ENCODE assay signal across 2 cellular contexts in the genomic region with DNA sequence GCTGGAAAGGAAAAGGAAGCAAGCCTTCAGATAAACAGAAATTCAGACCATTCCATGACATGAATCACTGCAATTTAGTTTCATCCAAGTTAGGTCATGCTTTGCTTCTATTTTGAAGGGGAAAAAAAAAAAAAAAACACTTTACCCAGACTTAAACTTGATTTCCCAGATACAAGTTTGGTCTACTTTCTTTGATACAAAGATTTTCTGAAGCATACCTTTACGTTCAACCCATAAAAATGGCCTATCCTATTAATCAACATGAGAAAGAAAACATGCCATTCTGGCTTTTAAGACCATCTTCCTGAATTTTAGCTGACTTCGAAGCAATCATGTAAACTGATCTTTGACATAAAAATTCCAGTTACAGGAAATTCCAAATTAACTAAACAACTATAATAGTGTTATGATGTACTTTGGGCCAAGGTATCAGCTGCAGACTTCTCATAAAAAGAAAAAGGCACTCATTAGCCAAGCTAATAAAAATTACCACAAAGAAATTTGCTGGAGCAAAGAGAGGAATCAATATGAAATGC.
TF ChIP-seq lines count a peak whose summit lies in the region.

No MANE protein-coding gene starts in this region.

TF ChIP-seq in GM23338, 12 proteins besides CTCF, POLR2A, EP300 and RAD21 (continued from another document):
- TF ChIP-seq, protein P1, sequence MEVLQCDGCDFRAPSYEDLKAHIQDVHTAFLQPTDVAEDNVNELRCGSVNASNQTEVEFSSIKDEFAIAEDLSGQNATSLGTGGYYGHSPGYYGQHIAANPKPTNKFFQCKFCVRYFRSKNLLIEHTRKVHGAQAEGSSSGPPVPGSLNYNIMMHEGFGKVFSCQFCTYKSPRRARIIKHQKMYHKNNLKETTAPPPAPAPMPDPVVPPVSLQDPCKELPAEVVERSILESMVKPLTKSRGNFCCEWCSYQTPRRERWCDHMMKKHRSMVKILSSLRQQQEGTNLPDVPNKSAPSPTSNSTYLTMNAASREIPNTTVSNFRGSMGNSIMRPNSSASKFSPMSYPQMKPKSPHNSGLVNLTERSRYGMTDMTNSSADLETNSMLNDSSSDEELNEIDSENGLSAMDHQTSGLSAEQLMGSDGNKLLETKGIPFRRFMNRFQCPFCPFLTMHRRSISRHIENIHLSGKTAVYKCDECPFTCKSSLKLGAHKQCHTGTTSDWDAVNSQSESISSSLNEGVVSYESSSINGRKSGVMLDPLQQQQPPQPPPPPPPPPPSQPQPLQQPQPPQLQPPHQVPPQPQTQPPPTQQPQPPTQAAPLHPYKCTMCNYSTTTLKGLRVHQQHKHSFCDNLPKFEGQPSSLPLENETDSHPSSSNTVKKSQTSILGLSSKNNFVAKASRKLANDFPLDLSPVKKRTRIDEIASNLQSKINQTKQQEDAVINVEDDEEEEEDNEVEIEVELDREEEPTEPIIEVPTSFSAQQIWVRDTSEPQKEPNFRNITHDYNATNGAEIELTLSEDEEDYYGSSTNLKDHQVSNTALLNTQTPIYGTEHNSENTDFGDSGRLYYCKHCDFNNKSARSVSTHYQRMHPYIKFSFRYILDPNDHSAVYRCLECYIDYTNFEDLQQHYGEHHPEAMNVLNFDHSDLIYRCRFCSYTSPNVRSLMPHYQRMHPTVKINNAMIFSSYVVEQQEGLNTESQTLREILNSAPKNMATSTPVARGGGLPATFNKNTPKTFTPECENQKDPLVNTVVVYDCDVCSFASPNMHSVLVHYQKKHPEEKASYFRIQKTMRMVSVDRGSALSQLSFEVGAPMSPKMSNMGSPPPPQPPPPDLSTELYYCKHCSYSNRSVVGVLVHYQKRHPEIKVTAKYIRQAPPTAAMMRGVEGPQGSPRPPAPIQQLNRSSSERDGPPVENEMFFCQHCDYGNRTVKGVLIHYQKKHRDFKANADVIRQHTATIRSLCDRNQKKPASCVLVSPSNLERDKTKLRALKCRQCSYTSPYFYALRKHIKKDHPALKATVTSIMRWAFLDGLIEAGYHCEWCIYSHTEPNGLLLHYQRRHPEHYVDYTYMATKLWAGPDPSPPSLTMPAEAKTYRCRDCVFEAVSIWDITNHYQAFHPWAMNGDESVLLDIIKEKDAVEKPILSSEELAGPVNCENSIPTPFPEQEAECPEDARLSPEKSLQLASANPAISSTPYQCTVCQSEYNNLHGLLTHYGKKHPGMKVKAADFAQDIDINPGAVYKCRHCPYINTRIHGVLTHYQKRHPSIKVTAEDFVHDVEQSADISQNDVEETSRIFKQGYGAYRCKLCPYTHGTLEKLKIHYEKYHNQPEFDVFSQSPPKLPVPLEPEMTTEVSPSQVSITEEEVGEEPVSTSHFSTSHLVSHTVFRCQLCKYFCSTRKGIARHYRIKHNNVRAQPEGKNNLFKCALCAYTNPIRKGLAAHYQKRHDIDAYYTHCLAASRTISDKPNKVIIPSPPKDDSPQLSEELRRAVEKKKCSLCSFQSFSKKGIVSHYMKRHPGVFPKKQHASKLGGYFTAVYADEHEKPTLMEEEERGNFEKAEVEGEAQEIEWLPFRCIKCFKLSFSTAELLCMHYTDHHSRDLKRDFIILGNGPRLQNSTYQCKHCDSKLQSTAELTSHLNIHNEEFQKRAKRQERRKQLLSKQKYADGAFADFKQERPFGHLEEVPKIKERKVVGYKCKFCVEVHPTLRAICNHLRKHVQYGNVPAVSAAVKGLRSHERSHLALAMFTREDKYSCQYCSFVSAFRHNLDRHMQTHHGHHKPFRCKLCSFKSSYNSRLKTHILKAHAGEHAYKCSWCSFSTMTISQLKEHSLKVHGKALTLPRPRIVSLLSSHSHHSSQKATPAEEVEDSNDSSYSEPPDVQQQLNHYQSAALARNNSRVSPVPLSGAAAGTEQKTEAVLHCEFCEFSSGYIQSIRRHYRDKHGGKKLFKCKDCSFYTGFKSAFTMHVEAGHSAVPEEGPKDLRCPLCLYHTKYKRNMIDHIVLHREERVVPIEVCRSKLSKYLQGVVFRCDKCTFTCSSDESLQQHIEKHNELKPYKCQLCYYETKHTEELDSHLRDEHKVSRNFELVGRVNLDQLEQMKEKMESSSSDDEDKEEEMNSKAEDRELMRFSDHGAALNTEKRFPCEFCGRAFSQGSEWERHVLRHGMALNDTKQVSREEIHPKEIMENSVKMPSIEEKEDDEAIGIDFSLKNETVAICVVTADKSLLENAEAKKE (CRISPR knock-in tag; IDR thresholded peaks at IDR 0.05) = no peak
- TF ChIP-seq EZH2phosphoT487 (IDR thresholded peaks at IDR 0.05; ENCODE audit: unreplicated experiment) (no peak), STAT1 (IDR thresholded peaks at IDR 0.05; ENCODE audit: unreplicated experiment) (no peak), ZNF331 (CRISPR knock-in tag; IDR thresholded peaks at IDR 0.05; ENCODE audit: low read depth) (no peak), JUNB (IDR thresholded peaks at IDR 0.05; ENCODE audit: unreplicated experiment) (no peak)
- TF ChIP-seq, protein P2, sequence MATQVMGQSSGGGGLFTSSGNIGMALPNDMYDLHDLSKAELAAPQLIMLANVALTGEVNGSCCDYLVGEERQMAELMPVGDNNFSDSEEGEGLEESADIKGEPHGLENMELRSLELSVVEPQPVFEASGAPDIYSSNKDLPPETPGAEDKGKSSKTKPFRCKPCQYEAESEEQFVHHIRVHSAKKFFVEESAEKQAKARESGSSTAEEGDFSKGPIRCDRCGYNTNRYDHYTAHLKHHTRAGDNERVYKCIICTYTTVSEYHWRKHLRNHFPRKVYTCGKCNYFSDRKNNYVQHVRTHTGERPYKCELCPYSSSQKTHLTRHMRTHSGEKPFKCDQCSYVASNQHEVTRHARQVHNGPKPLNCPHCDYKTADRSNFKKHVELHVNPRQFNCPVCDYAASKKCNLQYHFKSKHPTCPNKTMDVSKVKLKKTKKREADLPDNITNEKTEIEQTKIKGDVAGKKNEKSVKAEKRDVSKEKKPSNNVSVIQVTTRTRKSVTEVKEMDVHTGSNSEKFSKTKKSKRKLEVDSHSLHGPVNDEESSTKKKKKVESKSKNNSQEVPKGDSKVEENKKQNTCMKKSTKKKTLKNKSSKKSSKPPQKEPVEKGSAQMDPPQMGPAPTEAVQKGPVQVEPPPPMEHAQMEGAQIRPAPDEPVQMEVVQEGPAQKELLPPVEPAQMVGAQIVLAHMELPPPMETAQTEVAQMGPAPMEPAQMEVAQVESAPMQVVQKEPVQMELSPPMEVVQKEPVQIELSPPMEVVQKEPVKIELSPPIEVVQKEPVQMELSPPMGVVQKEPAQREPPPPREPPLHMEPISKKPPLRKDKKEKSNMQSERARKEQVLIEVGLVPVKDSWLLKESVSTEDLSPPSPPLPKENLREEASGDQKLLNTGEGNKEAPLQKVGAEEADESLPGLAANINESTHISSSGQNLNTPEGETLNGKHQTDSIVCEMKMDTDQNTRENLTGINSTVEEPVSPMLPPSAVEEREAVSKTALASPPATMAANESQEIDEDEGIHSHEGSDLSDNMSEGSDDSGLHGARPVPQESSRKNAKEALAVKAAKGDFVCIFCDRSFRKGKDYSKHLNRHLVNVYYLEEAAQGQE (IDR thresholded peaks at IDR 0.05; ENCODE audit: unreplicated experiment) = no peak

TF ChIP-seq in WTC11, 78 proteins besides CTCF, POLR2A, EP300 and RAD21 (continued from another document):
- TF ChIP-seq, protein P3, sequence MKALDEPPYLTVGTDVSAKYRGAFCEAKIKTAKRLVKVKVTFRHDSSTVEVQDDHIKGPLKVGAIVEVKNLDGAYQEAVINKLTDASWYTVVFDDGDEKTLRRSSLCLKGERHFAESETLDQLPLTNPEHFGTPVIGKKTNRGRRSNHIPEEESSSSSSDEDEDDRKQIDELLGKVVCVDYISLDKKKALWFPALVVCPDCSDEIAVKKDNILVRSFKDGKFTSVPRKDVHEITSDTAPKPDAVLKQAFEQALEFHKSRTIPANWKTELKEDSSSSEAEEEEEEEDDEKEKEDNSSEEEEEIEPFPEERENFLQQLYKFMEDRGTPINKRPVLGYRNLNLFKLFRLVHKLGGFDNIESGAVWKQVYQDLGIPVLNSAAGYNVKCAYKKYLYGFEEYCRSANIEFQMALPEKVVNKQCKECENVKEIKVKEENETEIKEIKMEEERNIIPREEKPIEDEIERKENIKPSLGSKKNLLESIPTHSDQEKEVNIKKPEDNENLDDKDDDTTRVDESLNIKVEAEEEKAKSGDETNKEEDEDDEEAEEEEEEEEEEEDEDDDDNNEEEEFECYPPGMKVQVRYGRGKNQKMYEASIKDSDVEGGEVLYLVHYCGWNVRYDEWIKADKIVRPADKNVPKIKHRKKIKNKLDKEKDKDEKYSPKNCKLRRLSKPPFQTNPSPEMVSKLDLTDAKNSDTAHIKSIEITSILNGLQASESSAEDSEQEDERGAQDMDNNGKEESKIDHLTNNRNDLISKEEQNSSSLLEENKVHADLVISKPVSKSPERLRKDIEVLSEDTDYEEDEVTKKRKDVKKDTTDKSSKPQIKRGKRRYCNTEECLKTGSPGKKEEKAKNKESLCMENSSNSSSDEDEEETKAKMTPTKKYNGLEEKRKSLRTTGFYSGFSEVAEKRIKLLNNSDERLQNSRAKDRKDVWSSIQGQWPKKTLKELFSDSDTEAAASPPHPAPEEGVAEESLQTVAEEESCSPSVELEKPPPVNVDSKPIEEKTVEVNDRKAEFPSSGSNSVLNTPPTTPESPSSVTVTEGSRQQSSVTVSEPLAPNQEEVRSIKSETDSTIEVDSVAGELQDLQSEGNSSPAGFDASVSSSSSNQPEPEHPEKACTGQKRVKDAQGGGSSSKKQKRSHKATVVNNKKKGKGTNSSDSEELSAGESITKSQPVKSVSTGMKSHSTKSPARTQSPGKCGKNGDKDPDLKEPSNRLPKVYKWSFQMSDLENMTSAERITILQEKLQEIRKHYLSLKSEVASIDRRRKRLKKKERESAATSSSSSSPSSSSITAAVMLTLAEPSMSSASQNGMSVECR (CRISPR knock-in tag; IDR thresholded peaks at IDR 0.05; ENCODE audit: borderline replicate concordance) = no peak
- TF ChIP-seq RELA (CRISPR knock-in tag; IDR thresholded peaks at IDR 0.05; ENCODE audit: borderline replicate concordance) (no peak), ZNF263 (CRISPR knock-in tag; IDR thresholded peaks at IDR 0.05; ENCODE audit: low read depth) (no peak), NFYB (CRISPR knock-in tag; conservative IDR thresholded peaks at IDR 0.05; ENCODE audit: low read depth) (no peak), SMAD3 (CRISPR knock-in tag; IDR thresholded peaks at IDR 0.05; ENCODE audit: borderline replicate concordance) (no peak), ZNF671 (CRISPR knock-in tag; IDR thresholded peaks at IDR 0.05) (no peak)
- TF ChIP-seq, protein P4, sequence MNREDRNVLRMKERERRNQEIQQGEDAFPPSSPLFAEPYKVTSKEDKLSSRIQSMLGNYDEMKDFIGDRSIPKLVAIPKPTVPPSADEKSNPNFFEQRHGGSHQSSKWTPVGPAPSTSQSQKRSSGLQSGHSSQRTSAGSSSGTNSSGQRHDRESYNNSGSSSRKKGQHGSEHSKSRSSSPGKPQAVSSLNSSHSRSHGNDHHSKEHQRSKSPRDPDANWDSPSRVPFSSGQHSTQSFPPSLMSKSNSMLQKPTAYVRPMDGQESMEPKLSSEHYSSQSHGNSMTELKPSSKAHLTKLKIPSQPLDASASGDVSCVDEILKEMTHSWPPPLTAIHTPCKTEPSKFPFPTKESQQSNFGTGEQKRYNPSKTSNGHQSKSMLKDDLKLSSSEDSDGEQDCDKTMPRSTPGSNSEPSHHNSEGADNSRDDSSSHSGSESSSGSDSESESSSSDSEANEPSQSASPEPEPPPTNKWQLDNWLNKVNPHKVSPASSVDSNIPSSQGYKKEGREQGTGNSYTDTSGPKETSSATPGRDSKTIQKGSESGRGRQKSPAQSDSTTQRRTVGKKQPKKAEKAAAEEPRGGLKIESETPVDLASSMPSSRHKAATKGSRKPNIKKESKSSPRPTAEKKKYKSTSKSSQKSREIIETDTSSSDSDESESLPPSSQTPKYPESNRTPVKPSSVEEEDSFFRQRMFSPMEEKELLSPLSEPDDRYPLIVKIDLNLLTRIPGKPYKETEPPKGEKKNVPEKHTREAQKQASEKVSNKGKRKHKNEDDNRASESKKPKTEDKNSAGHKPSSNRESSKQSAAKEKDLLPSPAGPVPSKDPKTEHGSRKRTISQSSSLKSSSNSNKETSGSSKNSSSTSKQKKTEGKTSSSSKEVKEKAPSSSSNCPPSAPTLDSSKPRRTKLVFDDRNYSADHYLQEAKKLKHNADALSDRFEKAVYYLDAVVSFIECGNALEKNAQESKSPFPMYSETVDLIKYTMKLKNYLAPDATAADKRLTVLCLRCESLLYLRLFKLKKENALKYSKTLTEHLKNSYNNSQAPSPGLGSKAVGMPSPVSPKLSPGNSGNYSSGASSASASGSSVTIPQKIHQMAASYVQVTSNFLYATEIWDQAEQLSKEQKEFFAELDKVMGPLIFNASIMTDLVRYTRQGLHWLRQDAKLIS (CRISPR knock-in tag; IDR thresholded peaks at IDR 0.05; ENCODE audit: borderline replicate concordance) = no peak
- TF ChIP-seq, protein P5, sequence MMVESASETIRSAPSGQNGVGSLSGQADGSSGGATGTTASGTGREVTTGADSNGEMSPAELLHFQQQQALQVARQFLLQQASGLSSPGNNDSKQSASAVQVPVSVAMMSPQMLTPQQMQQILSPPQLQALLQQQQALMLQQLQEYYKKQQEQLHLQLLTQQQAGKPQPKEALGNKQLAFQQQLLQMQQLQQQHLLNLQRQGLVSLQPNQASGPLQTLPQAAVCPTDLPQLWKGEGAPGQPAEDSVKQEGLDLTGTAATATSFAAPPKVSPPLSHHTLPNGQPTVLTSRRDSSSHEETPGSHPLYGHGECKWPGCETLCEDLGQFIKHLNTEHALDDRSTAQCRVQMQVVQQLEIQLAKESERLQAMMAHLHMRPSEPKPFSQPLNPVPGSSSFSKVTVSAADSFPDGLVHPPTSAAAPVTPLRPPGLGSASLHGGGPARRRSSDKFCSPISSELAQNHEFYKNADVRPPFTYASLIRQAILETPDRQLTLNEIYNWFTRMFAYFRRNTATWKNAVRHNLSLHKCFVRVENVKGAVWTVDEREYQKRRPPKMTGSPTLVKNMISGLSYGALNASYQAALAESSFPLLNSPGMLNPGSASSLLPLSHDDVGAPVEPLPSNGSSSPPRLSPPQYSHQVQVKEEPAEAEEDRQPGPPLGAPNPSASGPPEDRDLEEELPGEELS (CRISPR knock-in tag; IDR thresholded peaks at IDR 0.05) = no peak
TF ChIP-seq in WTC11: peak in this region for 0.
